Comparison of ENCODE assay signal across 1 cellular context in the genomic region with DNA sequence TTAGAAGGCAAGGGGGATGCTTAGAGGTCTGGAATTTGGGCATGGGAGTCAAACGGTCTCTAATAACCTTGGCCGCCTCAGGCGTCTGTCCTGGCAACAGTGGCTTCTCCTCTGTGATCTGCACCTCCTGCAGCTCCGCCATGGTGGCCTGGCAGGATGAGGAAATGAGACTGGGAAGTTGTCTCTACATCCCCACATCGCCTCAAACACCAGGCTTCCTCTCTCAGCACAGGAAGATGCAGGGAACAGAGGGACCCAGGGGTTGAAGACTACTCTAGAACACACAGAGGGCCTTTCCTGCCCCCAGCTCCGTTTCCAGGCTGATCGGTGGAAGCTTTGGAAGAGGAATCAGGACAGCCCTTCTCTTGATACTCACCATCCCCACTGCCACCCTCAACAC.
TF ChIP-seq lines count a peak whose summit lies in the region.

No MANE protein-coding gene starts in this region.

TF ChIP-seq in H1, 55 proteins besides CTCF, POLR2A, EP300 and RAD21:
- TF ChIP-seq CBX5 (IDR thresholded peaks at IDR 0.05; ENCODE audit: low read depth, low read length), result no peak
- 0 out of 2 replicates have a peak, but pooled peaks have one; percentile 1 for TF ChIP-seq SUZ12 (IDR thresholded peaks at IDR 0.05; ENCODE audit: low read length)
